ENCODE assay signal across 26 cellular contexts in genomic region chr3:170773682-170774081, GRCh38.
DNase-seq lines count a peak whose midpoint lies in the region; ATAC-seq, FAIRE-seq and TF ChIP-seq lines count a peak whose summit lies in the region.
"Had no signal": no experiment of that assay in that cellular context is flagged by ENCODE, and none has a peak within 500 bp of the region (broad histone marks: within the 10 kb centered on the region; RNA-seq: fewer than 3 reads in every experiment).

No MANE protein-coding gene starts in this region.

- TF ChIP-seq POLR2A in erythroblast (IDR thresholded peaks at IDR 0.05; ENCODE audit: low read length) = no peak

- CTCF ChIA-PET in WTC11 (lab: Charles Lee) = interaction anchor here (0.6 to 1.3 kb wide), 3 partner anchors 36 to 360 kb away, joined by 3 read pairs; no protein-coding TSS in a partner anchor
- CTCF ChIA-PET in CD4-positive, alpha-beta memory T cell (lab: Charles Lee; ENCODE audit: partially characterized antibody) = no interaction called here

- H3K27me3 Mint-ChIP-seq in GM23338 (ENCODE audit: insufficient read depth, low read depth, poor library complexity) (no peaks in the 10 kb centered on the region), WTC11 (ENCODE audit: low read depth) (no peaks in the 10 kb centered on the region), nephron (ENCODE audit: low read depth) (no peaks in the 10 kb centered on the region)
- H3K27me3 Mint-ChIP-seq in CD4-positive, alpha-beta memory T cell = peaks cover under 1 to 11% of the 10 kb centered on the region in 2 donors

- H3K9me3 Mint-ChIP-seq in GM23338 (0 out of 3 replicates have a peak, but pooled peaks cover 5% of the 10 kb centered on the region), WTC11 (peaks cover 6% of the 10 kb centered on the region; the same call in 1 of the 2 replicates), nephron (peaks cover 3% of the 10 kb centered on the region)
- H3K9me3 Mint-ChIP-seq in CD4-positive, alpha-beta memory T cell = peaks cover 0 to 6% (median 1%) of the 10 kb centered on the region in 8 donors
- H3K9me3 Mint-ChIP-seq: CD4-positive, alpha-beta T cell had no signal

- WGBS in pancreas, 2 donors = 73 to 89% methylated on average over 3 of the region's 3 CpGs

- no peaks in the 10 kb centered on the region for H4K20me1 ChIP-seq in GM23338 (replicated peaks; ENCODE audit: insufficient read depth)
- H4K20me1 ChIP-seq: BLaER1 treated with 17β-estradiol and CSF1 and Interleukin-3, amounts not matched to agents 10 nM and 100 nM had no signal

- DNase-seq in GM23338 (ENCODE audit: low spot score) = peak; percentile 5
- no peak for DNase-seq in WTC11 (ENCODE audit: low spot score)
- peak; percentile 56 to 60 for DNase-seq in erythroblast (lab: John Stamatoyannopoulos, UW)
- no peak for DNase-seq in T-helper 9 cell
- DNase-seq in CD4-positive, alpha-beta memory T cell = no peak
- DNase-seq in pancreas = no peak
- no peak for DNase-seq in Kasumi-1 (lab: John Stamatoyannopoulos, UW)
- DNase-seq: 8988T; ACHN; AML-193; BE2C; Calu3; CD4-positive, alpha-beta T cell; COR-L47; DMS53; DMS79 treated with DMSO at 0.1 percent for 48 hours; GF-D8; GOT3; H9 had no signal

- H3K79me2 ChIP-seq in GM23338 (replicated peaks; ENCODE audit: insufficient read depth) = no peaks in the 10 kb centered on the region

- H3K4me1 ChIP-seq in GM23338 (ENCODE audit: insufficient read depth) (no peaks in the 10 kb centered on the region), pancreas (no peaks in the 10 kb centered on the region)
- no peaks in the 10 kb centered on the region for H3K4me1 ChIP-seq in CD4-positive, alpha-beta memory T cell (ENCODE audit: insufficient read depth, low read length)
- H3K4me1 ChIP-seq: A549; BLaER1 treated with 17β-estradiol and CSF1 and Interleukin-3, amounts not matched to agents 10 nM and 100 nM had no signal

- no peaks in the 10 kb centered on the region for H3K9me3 ChIP-seq in CD4-positive, alpha-beta memory T cell (ENCODE audit: control insufficient read depth in 1 of 2, low read length in 2 of 2)
- H3K9me3 ChIP-seq in pancreas = no peaks in the 10 kb centered on the region
- H3K9me3 ChIP-seq: A549, BE2C had no signal

- H2AFZ ChIP-seq in GM23338 = peak overlapping the region; percentile 69

- no peak overlapping the region for H3K4me3 ChIP-seq in GM23338
- no peak overlapping the region for H3K4me3 ChIP-seq in CD4-positive, alpha-beta memory T cell (ENCODE audit: low read length in 2 of 2)
- H3K4me3 ChIP-seq in pancreas = no peak overlapping the region
- H3K4me3 ChIP-seq: A549; BLaER1 treated with 17β-estradiol and CSF1 and Interleukin-3, amounts not matched to agents 10 nM and 100 nM had no signal

- H3K4me1 Mint-ChIP-seq in GM23338 (peaks cover 3% of the 10 kb centered on the region; the same call in 1 of the 3 replicates), WTC11 (no peaks in the 10 kb centered on the region; the same call in 1 of the 2 replicates), nephron (peaks cover 40% of the 10 kb centered on the region)
- no peaks in the 10 kb centered on the region for H3K4me1 Mint-ChIP-seq in CD4-positive, alpha-beta memory T cell
- H3K4me1 Mint-ChIP-seq: CD14-positive monocyte had no signal

- TF ChIP-seq CTCF in GM23338 (conservative IDR thresholded peaks at IDR 0.05; ENCODE audit: low read depth in 2 of 2) (no peak), WTC11 (IDR thresholded peaks at IDR 0.05) (no peak), nephron (IDR thresholded peaks at IDR 0.05; ENCODE audit: unreplicated experiment in 3 of 3) (no peak), pancreas (IDR thresholded peaks at IDR 0.05) (no peak)

- H3K4me2 ChIP-seq in GM23338 = no peak overlapping the region
- H3K4me2 ChIP-seq: A549; BLaER1 treated with 17β-estradiol and CSF1 and Interleukin-3, amounts not matched to agents 10 nM and 100 nM had no signal

- intact Hi-C loops in CD4-positive, alpha-beta memory T cell (cut with micrococcal nuclease) = no loop called here
- intact Hi-C loops in pancreas (cut with DNase I) = no loop called here

- ATAC-seq in GM23338 (no peak), WTC11 (0 out of 2 replicates have a peak, but pooled peaks have one; percentile 28), pancreas (no peak)
- ATAC-seq: A549, HCT116 had no signal

- POLR2A ChIA-PET in WTC11 (lab: Charles Lee) = interaction anchor here (0.5 kb wide), 1 partner anchor 800 kb away, joined by 3 read pairs; no protein-coding TSS in a partner anchor
- POLR2A ChIA-PET in CD4-positive, alpha-beta memory T cell (lab: Charles Lee; ENCODE audit: partially characterized antibody) = no interaction called here

- H3F3A ChIP-seq in GM23338 (replicated peaks; ENCODE audit: low read depth) = no peaks in the 10 kb centered on the region

- H3K36me3 Mint-ChIP-seq in GM23338 (ENCODE audit: low read depth) (no peaks in the 10 kb centered on the region), WTC11 (no peaks in the 10 kb centered on the region), nephron (ENCODE audit: low read depth) (no peaks in the 10 kb centered on the region)
- H3K36me3 Mint-ChIP-seq in CD4-positive, alpha-beta memory T cell = no peaks in the 10 kb centered on the region
- H3K36me3 Mint-ChIP-seq: CD14-positive monocyte had no signal

- no peak overlapping the region for H3K4me3 Mint-ChIP-seq in GM23338
- no peak overlapping the region for H3K4me3 Mint-ChIP-seq in WTC11
- no peak overlapping the region for H3K4me3 Mint-ChIP-seq in nephron
- no peak overlapping the region for H3K4me3 Mint-ChIP-seq in CD4-positive, alpha-beta memory T cell
- H3K4me3 Mint-ChIP-seq: CD14-positive monocyte; CD4-positive, alpha-beta T cell; H9 had no signal

- H3K36me3 ChIP-seq in GM23338 (ENCODE audit: insufficient read depth) = no peaks in the 10 kb centered on the region
- no peaks in the 10 kb centered on the region for H3K36me3 ChIP-seq in CD4-positive, alpha-beta memory T cell (ENCODE audit: insufficient read depth, low read length)
- H3K36me3 ChIP-seq in pancreas = no peaks in the 10 kb centered on the region
- H3K36me3 ChIP-seq: BE2C; BLaER1 treated with 17β-estradiol and CSF1 and Interleukin-3, amounts not matched to agents 10 nM and 100 nM had no signal

- FAIRE-seq in pancreas (lab: Jason Lieb, UNC) = no peak
- FAIRE-seq: A549, GM12891, GM18507 had no signal

- H3K27me3 ChIP-seq in GM23338 (ENCODE audit: insufficient read depth) (no peaks in the 10 kb centered on the region), pancreas (no peaks in the 10 kb centered on the region)
- H3K27me3 ChIP-seq in CD4-positive, alpha-beta memory T cell (ENCODE audit: insufficient read depth, low read length) = no peaks in the 10 kb centered on the region
- H3K27me3 ChIP-seq: BE2C; BLaER1 treated with 17β-estradiol and CSF1 and Interleukin-3, amounts not matched to agents 10 nM and 100 nM had no signal

- H3K9me2 ChIP-seq in GM23338 (ENCODE audit: insufficient read depth) = peaks cover 3% of the 10 kb centered on the region; the same call in 1 of the 2 replicates

- H3K27ac ChIP-seq in GM23338 (ENCODE audit: low read depth) = no peak overlapping the region
- H3K27ac ChIP-seq in CD4-positive, alpha-beta memory T cell (ENCODE audit: low read depth, low read length) = no peak overlapping the region
- H3K27ac ChIP-seq in pancreas = no peak overlapping the region
- H3K27ac ChIP-seq: A549; BLaER1 treated with 17β-estradiol and CSF1 and Interleukin-3, amounts not matched to agents 10 nM and 100 nM had no signal

- H3K27ac Mint-ChIP-seq in GM23338 = no peak overlapping the region
- no peak overlapping the region for H3K27ac Mint-ChIP-seq in WTC11
- peak overlapping the region; percentile 91 to 97 (median 97) for H3K27ac Mint-ChIP-seq in nephron
- H3K27ac Mint-ChIP-seq in CD4-positive, alpha-beta memory T cell = no peak overlapping the region
- H3K27ac Mint-ChIP-seq: CD14-positive monocyte; CD4-positive, alpha-beta T cell; H9 had no signal

TF ChIP-seq in GM23338, 12 proteins besides CTCF, POLR2A, EP300 and RAD21 (continues in another document):
- no peak for TF ChIP-seq NANOG (IDR thresholded peaks at IDR 0.05; ENCODE audit: borderline replicate concordance)

TF ChIP-seq in WTC11, 78 proteins besides CTCF, POLR2A, EP300 and RAD21 (continues in another document):
- TF ChIP-seq JUN (CRISPR knock-in tag; IDR thresholded peaks at IDR 0.05) = no peak
- TF ChIP-seq, protein P1, sequence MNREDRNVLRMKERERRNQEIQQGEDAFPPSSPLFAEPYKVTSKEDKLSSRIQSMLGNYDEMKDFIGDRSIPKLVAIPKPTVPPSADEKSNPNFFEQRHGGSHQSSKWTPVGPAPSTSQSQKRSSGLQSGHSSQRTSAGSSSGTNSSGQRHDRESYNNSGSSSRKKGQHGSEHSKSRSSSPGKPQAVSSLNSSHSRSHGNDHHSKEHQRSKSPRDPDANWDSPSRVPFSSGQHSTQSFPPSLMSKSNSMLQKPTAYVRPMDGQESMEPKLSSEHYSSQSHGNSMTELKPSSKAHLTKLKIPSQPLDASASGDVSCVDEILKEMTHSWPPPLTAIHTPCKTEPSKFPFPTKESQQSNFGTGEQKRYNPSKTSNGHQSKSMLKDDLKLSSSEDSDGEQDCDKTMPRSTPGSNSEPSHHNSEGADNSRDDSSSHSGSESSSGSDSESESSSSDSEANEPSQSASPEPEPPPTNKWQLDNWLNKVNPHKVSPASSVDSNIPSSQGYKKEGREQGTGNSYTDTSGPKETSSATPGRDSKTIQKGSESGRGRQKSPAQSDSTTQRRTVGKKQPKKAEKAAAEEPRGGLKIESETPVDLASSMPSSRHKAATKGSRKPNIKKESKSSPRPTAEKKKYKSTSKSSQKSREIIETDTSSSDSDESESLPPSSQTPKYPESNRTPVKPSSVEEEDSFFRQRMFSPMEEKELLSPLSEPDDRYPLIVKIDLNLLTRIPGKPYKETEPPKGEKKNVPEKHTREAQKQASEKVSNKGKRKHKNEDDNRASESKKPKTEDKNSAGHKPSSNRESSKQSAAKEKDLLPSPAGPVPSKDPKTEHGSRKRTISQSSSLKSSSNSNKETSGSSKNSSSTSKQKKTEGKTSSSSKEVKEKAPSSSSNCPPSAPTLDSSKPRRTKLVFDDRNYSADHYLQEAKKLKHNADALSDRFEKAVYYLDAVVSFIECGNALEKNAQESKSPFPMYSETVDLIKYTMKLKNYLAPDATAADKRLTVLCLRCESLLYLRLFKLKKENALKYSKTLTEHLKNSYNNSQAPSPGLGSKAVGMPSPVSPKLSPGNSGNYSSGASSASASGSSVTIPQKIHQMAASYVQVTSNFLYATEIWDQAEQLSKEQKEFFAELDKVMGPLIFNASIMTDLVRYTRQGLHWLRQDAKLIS (CRISPR knock-in tag; IDR thresholded peaks at IDR 0.05; ENCODE audit: borderline replicate concordance) = no peak
- no peak for TF ChIP-seq ATF3 (CRISPR knock-in tag; conservative IDR thresholded peaks at IDR 0.05)
- TF ChIP-seq ZNF671 (CRISPR knock-in tag; IDR thresholded peaks at IDR 0.05) = no peak

Comparison
In these comparisons a context has a peak if more than half of its experiments do, and no peak if none do; other contexts are left out.
1. DNase-seq: peak in GM23338 (single experiment) and erythroblast (2 of 2); none in WTC11 (single experiment), T-helper 9 cell (single experiment), CD4-positive, alpha-beta memory T cell (0 of 5), pancreas (0 of 6) and Kasumi-1 (0 of 2).
2. H3K27ac Mint-ChIP-seq: peak in nephron (3 of 3); none in GM23338 (single experiment), WTC11 (single experiment) and CD4-positive, alpha-beta memory T cell (0 of 7).